Comparison of ENCODE assay signal across 19 cellular contexts in genomic region chr4:62528874-62529273, GRCh38.
"Had no signal": no experiment of that assay in that cellular context is flagged by ENCODE, and none has a peak within 500 bp of the region (broad histone marks: within the 10 kb centered on the region; RNA-seq: fewer than 3 reads in every experiment).

No MANE protein-coding gene starts in this region.

- H3K9me3 ChIP-seq: gastroesophageal sphincter, left ventricle myocardium inferior, prostate gland had no signal

- DNase-seq: activated naive CD4-positive, alpha-beta T cell treated with Interleukin-2 at 50 U/mL for 16 hours; anterior cingulate cortex; brain microvascular endothelial cell; cerebellar nuclear complex; dermis blood vessel endothelial cell; effector memory CD8-positive, alpha-beta T cell; islet precursor cell; left ventricle myocardium inferior; nephron progenitor cell; occipital lobe; right cardiac atrium; T-helper 17 cell; upper lobe of left lung had no signal

- FAIRE-seq: TTC549 had no signal

- H3K36me3 ChIP-seq: brain microvascular endothelial cell, gastroesophageal sphincter, left ventricle myocardium inferior, prostate gland, upper lobe of left lung had no signal

- H3K4me1 ChIP-seq: gastroesophageal sphincter, left ventricle myocardium inferior, prostate gland, upper lobe of left lung had no signal

- H3K4me3 ChIP-seq: gastroesophageal sphincter, left ventricle myocardium inferior, prostate gland, skin epidermis, upper lobe of left lung had no signal

- ATAC-seq: activated CD4-positive, CD25-positive, alpha-beta regulatory T cell treated with anti-CD3 and anti-CD28 coated beads, Interleukin-2, amount 50 U/mL, for 24 hours; effector memory CD8-positive, alpha-beta T cell; gastroesophageal sphincter; right cardiac atrium; SK-N-SH treated with all-trans-retinoic acid at 6 μM for 48 hours; T-helper 17 cell had no signal

- H3K27ac ChIP-seq: brain microvascular endothelial cell, gastroesophageal sphincter, left ventricle myocardium inferior, prostate gland, skin epidermis, upper lobe of left lung had no signal

- H3K27me3 ChIP-seq: brain microvascular endothelial cell, gastroesophageal sphincter, upper lobe of left lung had no signal
